Comparison of ENCODE assay signal across 8 cellular contexts in the genomic region with DNA sequence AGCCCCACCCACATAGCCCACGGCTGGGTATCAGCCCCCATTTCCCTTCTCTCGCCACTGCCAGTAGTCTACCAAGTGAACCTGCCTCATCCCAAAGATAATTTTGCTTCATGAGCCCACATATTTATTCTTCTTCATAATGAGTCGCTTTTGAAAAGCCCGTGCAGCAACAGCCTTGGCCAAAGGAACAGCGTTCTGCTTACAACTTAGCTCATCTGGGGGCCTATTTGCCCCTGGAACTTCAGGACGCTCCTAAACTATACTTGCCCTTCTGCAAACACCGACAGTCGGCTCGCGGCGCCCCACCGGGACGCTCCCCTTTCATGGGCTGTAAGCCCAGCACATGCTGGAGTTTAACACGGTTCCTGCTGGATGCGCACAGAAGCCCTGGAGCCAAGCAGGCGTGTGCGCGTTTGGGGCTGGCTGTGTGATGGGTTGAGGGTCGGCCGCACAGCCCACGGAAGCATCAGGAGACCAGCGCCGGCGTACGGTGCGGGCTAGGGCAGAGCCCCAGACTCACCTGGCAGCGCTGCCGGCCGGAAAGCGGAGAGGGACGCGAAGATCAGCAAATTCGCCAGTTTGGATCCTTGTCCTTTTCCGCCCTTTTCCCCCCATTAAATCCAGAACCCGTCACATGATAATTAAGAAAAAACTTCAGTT. TPM values are rescaled to one million over a fixed set of nuclear protein-coding genes. Genes with fewer than 3 reads are reported as not detected.
A peak's percentile ranks its signal among the peaks of the same experiment; 100 is the strongest.
DNase-seq lines count a peak whose midpoint lies in the region; ATAC-seq and TF ChIP-seq lines count a peak whose summit lies in the region.

No MANE protein-coding gene starts in this region.

- peak overlapping the region; percentile 78 for H3K27ac ChIP-seq in duodenal mucosa (ENCODE audit: low read depth, low read length)
- H3K27ac ChIP-seq in uterus: peak overlapping the region; percentile 81 to 93

- TF ChIP-seq POLR2A in uterus (IDR thresholded peaks at IDR 0.05): peak in 1 of 2 donors; percentile 6

- in situ Hi-C loops in KBM-7 (cut with MboI; ENCODE audit: low pct_unique_long_range_greater_than_20kb, low sequenced_read_pairs): no loop called here

- peak overlapping the region; percentile 94 for H3K27ac Mint-ChIP-seq in activated CD4-positive, alpha-beta T cell treated with anti-CD3 and anti-CD28 coated beads for 36 hours
- H3K27ac Mint-ChIP-seq in HFFc6: peak overlapping the region; percentile 96

- intact Hi-C loops in activated CD4-positive, alpha-beta T cell treated with anti-CD3 and anti-CD28 coated beads for 36 hours (cut with DNase I, micrococcal nuclease): loop anchor here (1.0 to 5.0 kb wide), 9 partner anchors 33 to 1406 kb away; partner anchors contain the start of genes RSBN1L (in 2 of the 2) and PTPN12 (in 1 of the 2)
- intact Hi-C loops in mucosa of descending colon (cut with DNase I, micrococcal nuclease): no loop called here
- intact Hi-C loops in uterus (cut with DNase I; ENCODE audit: low total_unique reads): no loop called here

- H3K27me3 ChIP-seq in duodenal mucosa (ENCODE audit: control insufficient read depth in 1 of 2, insufficient read depth in 2 of 2, low read length in 2 of 2) (no peaks in the 10 kb centered on the region), uterus (no peaks in the 10 kb centered on the region)

- H3K36me3 Mint-ChIP-seq in activated CD4-positive, alpha-beta T cell treated with anti-CD3 and anti-CD28 coated beads for 36 hours (ENCODE audit: low read depth): peaks cover 17% of the 10 kb centered on the region
- H3K36me3 Mint-ChIP-seq in HFFc6 (ENCODE audit: low read depth): peaks cover 39% of the 10 kb centered on the region

- peaks cover 3 to 9% of the 10 kb centered on the region in 2 donors for H3K36me3 ChIP-seq in duodenal mucosa (ENCODE audit: control insufficient read depth in 1 of 2, insufficient read depth in 2 of 2, low read length in 2 of 2)
- H3K36me3 ChIP-seq in mucosa of descending colon (ENCODE audit: low read depth): peaks cover 7% of the 10 kb centered on the region
- H3K36me3 ChIP-seq in uterus: no peaks in the 10 kb centered on the region

- peak overlapping the region; percentile 82 to 91 for H3K9ac ChIP-seq in duodenal mucosa (ENCODE audit: low read depth in 1 of 2, low read length in 2 of 2)

- DNase-seq in activated CD4-positive, alpha-beta T cell treated with anti-CD3 and anti-CD28 coated beads for 36 hours: no peak
- no peak for DNase-seq in activated CD4-positive, alpha-beta T cell treated with anti-CD3 and anti-CD28 coated beads, Interleukin-2, amount 50 U/mL, for 48 hours
- DNase-seq in HFFc6 (no peak), NCI-H69 (lab: John Stamatoyannopoulos, UW) (peak; percentile 87), mucosa of descending colon (peak in 2 of 3 donors; percentile 59 to 80), uterus (no peak), KBM-7 (no peak)

- POLR2A ChIA-PET in activated CD4-positive, alpha-beta T cell treated with anti-CD3 and anti-CD28 coated beads for 36 hours (lab: Charles Lee): interaction anchor here (0.5 to 1.2 kb wide), 3 partner anchors 77 to 102 kb away, joined by 3 to 4 read pairs (median 3); no protein-coding TSS in a partner anchor

- TF ChIP-seq CTCF in HFFc6 (IDR thresholded peaks at IDR 0.05): no peak
- no peak for TF ChIP-seq CTCF in mucosa of descending colon (IDR thresholded peaks at IDR 0.05)
- TF ChIP-seq CTCF in uterus (IDR thresholded peaks at IDR 0.05): no peak

- H3K9me3 Mint-ChIP-seq in activated CD4-positive, alpha-beta T cell treated with anti-CD3 and anti-CD28 coated beads for 36 hours (ENCODE audit: low read depth): no peaks in the 10 kb centered on the region
- H3K9me3 Mint-ChIP-seq in HFFc6: no peaks in the 10 kb centered on the region

- H3K4me3 ChIP-seq in duodenal mucosa (ENCODE audit: low read depth in 1 of 2, low read length in 2 of 2) (peak overlapping the region; percentile 85 to 99), mucosa of descending colon (peak overlapping the region; percentile 75), uterus (peak overlapping the region; percentile 62 to 90)

- H3K27me3 Mint-ChIP-seq in activated CD4-positive, alpha-beta T cell treated with anti-CD3 and anti-CD28 coated beads for 36 hours: no peaks in the 10 kb centered on the region
- H3K27me3 Mint-ChIP-seq in HFFc6 (ENCODE audit: insufficient read depth): peaks cover 2% of the 10 kb centered on the region; the same call in 1 of the 2 replicates

- H3K4me1 ChIP-seq in duodenal mucosa (ENCODE audit: control insufficient read depth in 1 of 2, insufficient read depth in 2 of 2, low read length in 2 of 2) (peaks cover 20 to 32% of the 10 kb centered on the region in 2 donors), mucosa of descending colon (ENCODE audit: low read depth) (peaks cover 35% of the 10 kb centered on the region), uterus (peaks cover 0 to 5% of the 10 kb centered on the region in 2 donors)

- peak; percentile 35 for ATAC-seq in activated CD4-positive, alpha-beta T cell treated with anti-CD3 and anti-CD28 coated beads for 36 hours
- ATAC-seq in mucosa of descending colon: peak; percentile 22

- H3K4me1 Mint-ChIP-seq in activated CD4-positive, alpha-beta T cell treated with anti-CD3 and anti-CD28 coated beads for 36 hours: peaks cover 61% of the 10 kb centered on the region
- peaks cover 53% of the 10 kb centered on the region for H3K4me1 Mint-ChIP-seq in HFFc6 (ENCODE audit: low read depth)

- CTCF ChIA-PET in activated CD4-positive, alpha-beta T cell treated with anti-CD3 and anti-CD28 coated beads for 36 hours (lab: Charles Lee): interaction anchor here (0.5 to 2.2 kb wide), 8 partner anchors 13 to 382 kb away, joined by 3 to 7 read pairs (median 4); partner anchors contain the start of gene GSAP

- H3K9me3 ChIP-seq in duodenal mucosa (ENCODE audit: control insufficient read depth in 1 of 2, low read length in 2 of 2): no peaks in the 10 kb centered on the region
- no peaks in the 10 kb centered on the region for H3K9me3 ChIP-seq in mucosa of descending colon
- no peaks in the 10 kb centered on the region for H3K9me3 ChIP-seq in uterus

- H3K4me3 Mint-ChIP-seq in activated CD4-positive, alpha-beta T cell treated with anti-CD3 and anti-CD28 coated beads for 36 hours: peak overlapping the region; percentile 83
- H3K4me3 Mint-ChIP-seq in HFFc6: peak overlapping the region; percentile 92

RNA-seq across cellular contexts. Expression of gene TMEM60, which starts 0.4 kb away (rescaled TPM):
- total RNA-seq in activated CD4-positive, alpha-beta T cell treated with anti-CD3 and anti-CD28 coated beads for 36 hours: 10 to 100 TPM in 1 of 2 experiments, 1 to 10 TPM in 1; 7.9 to 10.1 TPM
- 10 to 100 TPM; 20.7 to 25.6 (median 23.7) TPM for total RNA-seq in HFFc6 (2021; fragmentation: NEBNext Ultra II Directional; extraction: Animal tissue kit (Norgen Biotek cat#: 25700))
- total RNA-seq in mucosa of descending colon: 10 to 100 TPM; 12.4 to 20.5 (median 17.4) TPM
- total RNA-seq in uterus: 10 to 100 TPM in 2 of 4 donors, 1 to 10 TPM in 1, under 1 TPM in 1; 0.51 to 27.6 (median 9.0) TPM

RNA-seq across cellular contexts. Expression of gene PHTF2, which starts 0.7 kb away (rescaled TPM):
- total RNA-seq in activated CD4-positive, alpha-beta T cell treated with anti-CD3 and anti-CD28 coated beads for 36 hours: 10 to 100 TPM; 25.5 to 26.7 TPM
- 10 to 100 TPM; 59.8 to 83.2 (median 71.9) TPM for total RNA-seq in HFFc6 (2021; fragmentation: NEBNext Ultra II Directional; extraction: Animal tissue kit (Norgen Biotek cat#: 25700))
- total RNA-seq in mucosa of descending colon: 10 to 100 TPM; 13.1 to 15.2 (median 13.7) TPM
- 10 to 100 TPM in 3 of 4 donors, 1 to 10 TPM in 1; 6.4 to 54.8 (median 24.7) TPM for total RNA-seq in uterus

Comparison
In these comparisons a context has a peak if more than half of its experiments do, and no peak if none do; other contexts are left out.
1. DNase-seq: peak in NCI-H69 (single experiment) and mucosa of descending colon (2 of 3); none in activated CD4-positive, alpha-beta T cell treated with anti-CD3 and anti-CD28 coated beads for 36 hours (single experiment), activated CD4-positive, alpha-beta T cell treated with anti-CD3 and anti-CD28 coated beads, Interleukin-2, amount 50 U/mL, for 48 hours (0 of 2), HFFc6 (single experiment), uterus (0 of 2) and KBM-7 (single experiment).
2. intact Hi-C loops: an anchor here in activated CD4-positive, alpha-beta T cell treated with anti-CD3 and anti-CD28 coated beads for 36 hours (1.0 to 5.0 kb wide); none called in mucosa of descending colon and uterus.
3. Peak in every context shown above with its lines, with median percentiles within 50 percentile points of each other: H3K4me3 ChIP-seq.